Comparison of ENCODE assay signal across 21 cellular contexts in the genomic region with DNA sequence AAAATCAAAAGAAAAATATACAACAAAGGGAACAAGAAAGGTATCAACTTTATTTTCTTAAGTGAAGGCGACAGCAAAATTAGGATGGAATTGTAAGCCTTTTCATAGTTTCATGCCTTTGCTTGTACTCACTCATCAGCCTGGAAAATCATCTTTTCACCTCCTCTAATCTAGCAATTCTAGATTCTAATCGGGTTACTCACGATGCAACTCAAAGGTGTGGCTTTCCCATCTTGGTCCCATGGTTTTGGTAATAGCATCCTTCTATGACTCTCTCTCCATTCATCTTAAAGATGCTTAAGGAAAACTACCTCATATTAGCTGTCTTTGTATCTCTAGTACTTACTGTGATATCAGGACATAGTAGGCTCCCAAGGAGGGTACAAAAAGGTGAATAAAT. TPM values are rescaled to one million over a fixed set of nuclear protein-coding genes. Genes with fewer than 3 reads are reported as not detected.
"Had no signal": no experiment of that assay in that cellular context is flagged by ENCODE, and none has a peak within 500 bp of the region (broad histone marks: within the 10 kb centered on the region; RNA-seq: fewer than 3 reads in every experiment).

No MANE protein-coding gene starts in this region.

- H3K27me3 Mint-ChIP-seq: activated CD8-positive, alpha-beta T cell treated with anti-CD3 and anti-CD28 coated beads for 36 hours; activated naive CD4-positive, alpha-beta T cell treated with anti-CD3 and anti-CD28 coated beads, Interleukin-2, amount 50 U/mL, for 24 hours; activated naive CD8-positive, alpha-beta T cell treated with anti-CD3 and anti-CD28 coated beads, Interleukin-2, amount 50 U/mL, for 24 hours had no signal

- H3K36me3 Mint-ChIP-seq: activated naive CD4-positive, alpha-beta T cell treated with anti-CD3 and anti-CD28 coated beads, Interleukin-2, amount 50 U/mL, for 24 hours; brain had no signal

- H3K4me3 ChIP-seq: cardiac muscle cell, PC-9, SK-N-MC had no signal

- H3K4me1 Mint-ChIP-seq: activated naive CD4-positive, alpha-beta T cell treated with anti-CD3 and anti-CD28 coated beads, Interleukin-2, amount 50 U/mL, for 24 hours; activated naive CD8-positive, alpha-beta T cell treated with anti-CD3 and anti-CD28 coated beads, Interleukin-2, amount 50 U/mL, for 24 hours; brain had no signal

- H3K4me3 Mint-ChIP-seq: activated CD8-positive, alpha-beta T cell treated with anti-CD3 and anti-CD28 coated beads for 36 hours; activated naive CD4-positive, alpha-beta T cell treated with anti-CD3 and anti-CD28 coated beads, Interleukin-2, amount 50 U/mL, for 24 hours; activated naive CD8-positive, alpha-beta T cell treated with anti-CD3 and anti-CD28 coated beads, Interleukin-2, amount 50 U/mL, for 24 hours; brain had no signal

- DNase-seq: activated CD4-positive, alpha-beta T cell treated with anti-CD3 and anti-CD28 coated beads for 4 hours; activated CD8-positive, alpha-beta memory T cell treated with anti-CD3 and anti-CD28 coated beads, Interleukin-2, amount 50 U/mL, for 4 hours; activated CD8-positive, alpha-beta T cell treated with anti-CD3 and anti-CD28 coated beads for 36 hours; activated naive CD8-positive, alpha-beta T cell treated with anti-CD3 and anti-CD28 coated beads, Interleukin-2, amount 50 U/mL, for 24 hours; amniotic stem cell; Karpas-422; NCI-H1048; NCI-H146; NCI-H187 treated with DMSO at 0.1 percent for 48 hours; NCI-H2081 treated with DMSO at 0.1 percent for 48 hours; NCI-H446; NCI-H524; PC-9; T-helper 1 cell had no signal

- H3K27ac Mint-ChIP-seq: activated CD8-positive, alpha-beta T cell treated with anti-CD3 and anti-CD28 coated beads for 36 hours; activated naive CD4-positive, alpha-beta T cell treated with anti-CD3 and anti-CD28 coated beads, Interleukin-2, amount 50 U/mL, for 24 hours; activated naive CD8-positive, alpha-beta T cell treated with anti-CD3 and anti-CD28 coated beads, Interleukin-2, amount 50 U/mL, for 24 hours; brain had no signal

- ATAC-seq: activated CD4-positive, CD25-positive, alpha-beta regulatory T cell treated with anti-CD3 and anti-CD28 coated beads, Interleukin-2, amount 50 U/mL, for 24 hours; activated CD8-positive, alpha-beta T cell treated with anti-CD3 and anti-CD28 coated beads for 36 hours; activated naive CD8-positive, alpha-beta T cell treated with anti-CD3 and anti-CD28 coated beads, Interleukin-2, amount 50 U/mL, for 24 hours; Right ventricle myocardium inferior had no signal

- H3K9me3 Mint-ChIP-seq: activated CD8-positive, alpha-beta T cell treated with anti-CD3 and anti-CD28 coated beads for 36 hours; activated naive CD4-positive, alpha-beta T cell treated with anti-CD3 and anti-CD28 coated beads, Interleukin-2, amount 50 U/mL, for 24 hours; activated naive CD8-positive, alpha-beta T cell treated with anti-CD3 and anti-CD28 coated beads, Interleukin-2, amount 50 U/mL, for 24 hours; brain had no signal

RNA-seq across cellular contexts. Expression of gene DNAH5, which starts 30.5 kb away (rescaled TPM):
- total RNA-seq: activated CD8-positive, alpha-beta T cell treated with anti-CD3 and anti-CD28 coated beads for 36 hours; T-helper 2 cell treated with Interferon-gamma antibody and Interleukin-4, amounts not matched to agents 100 ng/mL and 5 ng/mL, for 36 hours had no signal
